Comparison of ENCODE assay signal across 28 cellular contexts in the genomic region with DNA sequence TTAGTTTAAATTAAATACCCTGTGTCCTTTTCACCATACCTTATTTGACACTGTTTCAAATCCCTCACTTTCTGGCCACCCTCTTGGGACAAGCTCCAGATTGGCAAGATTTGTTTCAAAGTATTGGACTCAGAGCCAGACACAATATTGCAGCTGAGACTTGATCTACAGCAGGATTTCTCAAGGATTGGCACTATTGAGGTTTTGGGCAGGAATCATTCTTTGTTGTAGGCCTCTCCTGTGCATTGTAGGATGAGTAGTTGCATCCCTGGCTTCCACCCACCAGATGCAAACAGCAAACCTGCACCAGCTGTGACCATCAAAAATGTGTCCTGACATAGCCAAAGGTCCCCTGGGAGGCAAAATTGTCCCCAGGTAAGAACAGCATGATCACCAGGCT.
"Had no signal": no experiment of that assay in that cellular context is flagged by ENCODE, and none has a peak within 500 bp of the region (broad histone marks: within the 10 kb centered on the region; RNA-seq: fewer than 3 reads in every experiment).

No MANE protein-coding gene starts in this region.

- H3K4me3 Mint-ChIP-seq: dendritic cell treated with granulocyte-macrophage colony-stimulating factor and Interleukin-4, amounts not matched to agents 40 ng/mL and 50 ng/mL, for 4 days; effector memory CD8-positive, alpha-beta T cell; endodermal cell had no signal

- H3K4me3 ChIP-seq: colonic mucosa, coronary artery, dorsolateral prefrontal cortex, esophagus squamous epithelium, gastrocnemius medialis, gastroesophageal sphincter, heart left ventricle, heart right ventricle, hepatocyte had no signal

- H3K79me2 ChIP-seq: hepatocyte had no signal

- FAIRE-seq: colon, endometrium, endothelial cell of umbilical vein, frontal cortex had no signal

- H3K27me3 ChIP-seq: colonic mucosa, foreskin keratinocyte, gastrocnemius medialis, hepatocyte had no signal

- H3K27me3 Mint-ChIP-seq: dendritic cell treated with granulocyte-macrophage colony-stimulating factor and Interleukin-4, amounts not matched to agents 40 ng/mL and 50 ng/mL, for 4 days had no signal

- H3K27ac ChIP-seq: colonic mucosa, coronary artery, dorsolateral prefrontal cortex, epithelial cell of prostate, esophagus squamous epithelium, foreskin keratinocyte, gastrocnemius medialis, gastroesophageal sphincter, heart left ventricle, heart right ventricle, hepatocyte had no signal

- H3K36me3 ChIP-seq: colonic mucosa, esophagus squamous epithelium, gastrocnemius medialis, gastroesophageal sphincter, heart left ventricle, heart right ventricle had no signal

- H3K9me3 Mint-ChIP-seq: effector memory CD8-positive, alpha-beta T cell; endodermal cell had no signal

- DNase-seq: colonic mucosa; cortex of kidney; dermis blood vessel endothelial cell; dorsolateral prefrontal cortex; effector CD4-positive, alpha-beta T cell; effector CD8-positive, alpha-beta T cell; effector memory CD4-positive, alpha-beta T cell; effector memory CD8-positive, alpha-beta T cell; endodermal cell; erythroblast; esophagus squamous epithelium; foreskin fibroblast; foreskin keratinocyte; foreskin melanocyte; gastrocnemius medialis; glutamatergic neuron; head of caudate nucleus; heart left ventricle; heart right ventricle had no signal

- H3K27ac Mint-ChIP-seq: dendritic cell treated with granulocyte-macrophage colony-stimulating factor and Interleukin-4, amounts not matched to agents 40 ng/mL and 50 ng/mL, for 4 days; effector memory CD8-positive, alpha-beta T cell; endodermal cell had no signal

- H3K4me2 ChIP-seq: hepatocyte had no signal

- ATAC-seq: effector memory CD8-positive, alpha-beta T cell; foreskin keratinocyte; gastrocnemius medialis; gastroesophageal sphincter; heart left ventricle; heart right ventricle had no signal

- H3K9me3 ChIP-seq: colonic mucosa, esophagus squamous epithelium, gastrocnemius medialis, gastroesophageal sphincter, heart left ventricle, heart right ventricle had no signal

- H2AFZ ChIP-seq: hepatocyte had no signal

- H3K4me1 ChIP-seq: colonic mucosa, esophagus squamous epithelium, foreskin keratinocyte, gastrocnemius medialis, gastroesophageal sphincter, heart left ventricle, heart right ventricle had no signal
